ENCODE assay signal across 21 cellular contexts in genomic region chr3:171061749-171062148, GRCh38. TPM values are rescaled to one million over a fixed set of nuclear protein-coding genes. Genes with fewer than 3 reads are reported as not detected.
DNase-seq lines count a peak whose midpoint lies in the region; ATAC-seq and TF ChIP-seq lines count a peak whose summit lies in the region.
"Had no signal": no experiment of that assay in that cellular context is flagged by ENCODE, and none has a peak within 500 bp of the region (broad histone marks: within the 10 kb centered on the region; RNA-seq: fewer than 3 reads in every experiment).

No MANE protein-coding gene starts in this region.

- H4K20me1 ChIP-seq in H9 (ENCODE audit: control insufficient read depth, insufficient read depth, insufficient read length) = no peaks in the 10 kb centered on the region

- no peak for DNase-seq in H9
- peak; percentile 37 for DNase-seq in NCI-H526 treated with DMSO at 0.1 percent for 48 hours (lab: John Stamatoyannopoulos, UW)
- peak; percentile 5 for DNase-seq in fibroblast of peridontal ligament (ENCODE audit: extremely low read depth)
- peak; percentile 59 for DNase-seq in mesendoderm
- no peak for DNase-seq in HK-2 (ENCODE audit: unreplicated experiment)
- no peak for DNase-seq in DMS114 treated with DMSO at 0.1 percent for 48 hours (lab: John Stamatoyannopoulos, UW; ENCODE audit: unreplicated experiment)
- DNase-seq in NCI-H1048 (lab: John Stamatoyannopoulos, UW) = no peak
- DNase-seq: ACHN; BE2C; C1 segment of cervical spinal cord; Caco-2; CD4-positive, CD25-positive, alpha-beta regulatory T cell; DMS153; DMS79; GDM1; HFFc6; IMR-90 had no signal

- H3K4ac ChIP-seq in H9 (ENCODE audit: low read depth, low read length) (no peak overlapping the region), mesendoderm (ENCODE audit: low read depth, low read length) (no peak overlapping the region)

- H3K4me2 ChIP-seq in H9 (ENCODE audit: insufficient read depth, insufficient read length, low read length) (no peak overlapping the region), mesendoderm (ENCODE audit: low read length) (no peak overlapping the region)

- H3K4me3 ChIP-seq in mesendoderm (ENCODE audit: low read length) = no peak overlapping the region
- H3K4me3 ChIP-seq: K562 had no signal

- no peaks in the 10 kb centered on the region for H3K36me3 ChIP-seq in mesendoderm (ENCODE audit: control insufficient read depth, insufficient read depth, low read length)
- H3K36me3 ChIP-seq: BE2C had no signal

- H3K79me1 ChIP-seq in H9 (ENCODE audit: insufficient read depth, low read depth, low read length, poor library complexity, severe bottlenecking) (no peaks in the 10 kb centered on the region), mesendoderm (ENCODE audit: low read length) (no peaks in the 10 kb centered on the region)

- no peak overlapping the region for H4K8ac ChIP-seq in H9 (replicated peaks; ENCODE audit: insufficient read length, low read depth, low read length)
- no peak overlapping the region for H4K8ac ChIP-seq in mesendoderm (ENCODE audit: low read depth, low read length)

- no peak overlapping the region for H3K27ac ChIP-seq in H9 (ENCODE audit: insufficient read length, low read depth, low read length)
- no peak overlapping the region for H3K27ac ChIP-seq in mesendoderm (ENCODE audit: low read depth, low read length)

- H3K23ac ChIP-seq in H9 (ENCODE audit: insufficient read length, low read depth, low read length) (no peak overlapping the region), mesendoderm (ENCODE audit: low read length) (no peak overlapping the region)

- H2BK5ac ChIP-seq in H9 (ENCODE audit: insufficient read length, low read length) = no peak overlapping the region
- H2BK5ac ChIP-seq in mesendoderm (ENCODE audit: low read length) = no peak overlapping the region

- no peak for ATAC-seq in HG02642 (IDR thresholded peaks at IDR 0.05; ENCODE audit: poor library complexity, unreplicated experiment)
- ATAC-seq: HCT116, K562 had no signal

- H3K27me3 ChIP-seq in H9 (ENCODE audit: insufficient read depth, low read length) = no peaks in the 10 kb centered on the region
- H3K27me3 ChIP-seq in mesendoderm (ENCODE audit: insufficient read depth, low read length, poor library complexity) = no peaks in the 10 kb centered on the region
- H3K27me3 ChIP-seq: BE2C had no signal

- no peak overlapping the region for H2BK20ac ChIP-seq in H9 (ENCODE audit: low read depth, low read length, poor library complexity, severe bottlenecking)

- no peak overlapping the region for H3K18ac ChIP-seq in H9 (ENCODE audit: insufficient read length, low read depth, low read length)
- H3K18ac ChIP-seq in mesendoderm (ENCODE audit: low read length) = no peak overlapping the region

- H2AK5ac ChIP-seq in H9 (ENCODE audit: insufficient read length, low read length) (no peak overlapping the region), mesendoderm (ENCODE audit: low read length) (no peak overlapping the region)

- H2BK15ac ChIP-seq in H9 (ENCODE audit: low read depth, low read length) = no peak overlapping the region
- H2BK15ac ChIP-seq in mesendoderm (replicated peaks; ENCODE audit: low read depth) = no peak overlapping the region

- H3K9ac ChIP-seq in H9 (ENCODE audit: extremely low read depth, insufficient read length, low read length) (no peak overlapping the region), mesendoderm (ENCODE audit: low read length) (no peak overlapping the region)

- H2BK120ac ChIP-seq in H9 (ENCODE audit: low read depth, low read length, poor library complexity, severe bottlenecking) = no peak overlapping the region
- H2BK120ac ChIP-seq in mesendoderm (ENCODE audit: low read depth, low read length) = no peak overlapping the region

- H3K36me3 Mint-ChIP-seq in H9 (ENCODE audit: insufficient read depth in 1 of 3, low read depth in 3 of 3) = peaks cover 4 to 7% (median 5%) of the 10 kb centered on the region in 3 experiments; a peak in 5 of 7 replicates

- H3K79me2 ChIP-seq in H9 (ENCODE audit: insufficient read depth, low read length) (no peaks in the 10 kb centered on the region), mesendoderm (ENCODE audit: control insufficient read depth, insufficient read depth, low read length) (no peaks in the 10 kb centered on the region)

- H3K4me3 Mint-ChIP-seq in H9 = peak overlapping the region in 1 of 2 experiments; percentile 44; a peak in 1 of 5 replicates
- H3K4me3 Mint-ChIP-seq: CD4-positive, CD25-positive, alpha-beta regulatory T cell; HFFc6 had no signal

- WGBS in H9 (ENCODE audit: extremely low coverage, insufficient read length, low lambda C conversion rate) = no CpG with 5 or more reads among the region's 1 CpG
- WGBS in mesendoderm (ENCODE audit: extremely low coverage, insufficient coverage, low lambda C conversion rate) = no CpG with 5 or more reads among the region's 1 CpG

- H4K91ac ChIP-seq in H9 (ENCODE audit: insufficient read length, low read depth, low read length) = no peak overlapping the region

- no peaks in the 10 kb centered on the region for H3K23me2 ChIP-seq in H9 (ENCODE audit: insufficient read length, low read depth, low read length, poor library complexity, severe bottlenecking)

- H3K4me1 Mint-ChIP-seq in H9 = peaks cover 13 to 18% of the 10 kb centered on the region in 2 experiments
- H3K4me1 Mint-ChIP-seq: CD4-positive, CD25-positive, alpha-beta regulatory T cell had no signal

- H3T11ph ChIP-seq in H9 (ENCODE audit: low read length) = no peak overlapping the region

- no peaks in the 10 kb centered on the region for H3K9me3 Mint-ChIP-seq in H9
- H3K9me3 Mint-ChIP-seq: CD4-positive, CD25-positive, alpha-beta regulatory T cell; HFFc6 had no signal

- no peaks in the 10 kb centered on the region for H3K27me3 Mint-ChIP-seq in H9 (ENCODE audit: low read depth)
- H3K27me3 Mint-ChIP-seq: CD4-positive, CD25-positive, alpha-beta regulatory T cell had no signal

- H3K9me3 ChIP-seq in H9 (ENCODE audit: control insufficient read depth, low read depth, low read length) = no peaks in the 10 kb centered on the region
- H3K9me3 ChIP-seq: BE2C, Caco-2 had no signal

- peak overlapping the region; percentile 62 to 95 (median 69); a peak in 5 of 7 replicates for H3K27ac Mint-ChIP-seq in H9
- H3K27ac Mint-ChIP-seq: CD4-positive, CD25-positive, alpha-beta regulatory T cell; HFFc6 had no signal

- H3K4me1 ChIP-seq in H9 (ENCODE audit: insufficient read depth, low read length) = peaks cover 5% of the 10 kb centered on the region; the same call in 1 of the 2 replicates
- peaks cover 2% of the 10 kb centered on the region for H3K4me1 ChIP-seq in mesendoderm (ENCODE audit: control insufficient read depth, low read depth, low read length)
- H3K4me1 ChIP-seq: BE2C had no signal

- H3K14ac ChIP-seq in H9 (ENCODE audit: insufficient read depth, low read length) = no peak overlapping the region

- no peak overlapping the region for H2BK12ac ChIP-seq in H9 (ENCODE audit: insufficient read length, low read depth, low read length)

- no peak overlapping the region for H4K5ac ChIP-seq in H9 (ENCODE audit: insufficient read length, low read depth, low read length)
- H4K5ac ChIP-seq in mesendoderm (ENCODE audit: low read length) = no peak overlapping the region

- H2AFZ ChIP-seq in H9 (ENCODE audit: low read length) = no peak overlapping the region

- TF ChIP-seq CTCF in H9 (conservative IDR thresholded peaks at IDR 0.05) = no peak

- no peak overlapping the region for H3K56ac ChIP-seq in H9 (ENCODE audit: insufficient read length, low read depth, low read length)
- H3K56ac ChIP-seq in mesendoderm (ENCODE audit: low read length) = no peak overlapping the region

RNA-seq across cellular contexts. Expression of gene SLC2A2, which starts 35.2 kb away (rescaled TPM):
- total RNA-seq in H9 (2021) = not detected in 2 replicates
- polyA plus RNA-seq in mesendoderm (2013, experiment 1 of 2) = not detected
- not detected for polyA plus RNA-seq in mesendoderm (2013, experiment 2 of 2)
- total RNA-seq: CD4-positive, CD25-positive, alpha-beta regulatory T cell; Daoy; HFFc6; IMR-90 had no signal
- polyA plus RNA-seq: CD4-positive, CD25-positive, alpha-beta regulatory T cell; IMR-90; K562 had no signal

Comparison
In these comparisons a context has a peak if more than half of its experiments do, and no peak if none do; other contexts are left out.
1. DNase-seq: peak in NCI-H526 treated with DMSO at 0.1 percent for 48 hours (single experiment), fibroblast of peridontal ligament (single experiment) and mesendoderm (single experiment); none in H9 (single experiment), HK-2 (single experiment), DMS114 treated with DMSO at 0.1 percent for 48 hours (single experiment) and NCI-H1048 (single experiment).